Comparison of ENCODE assay signal across 25 cellular contexts in the genomic region with DNA sequence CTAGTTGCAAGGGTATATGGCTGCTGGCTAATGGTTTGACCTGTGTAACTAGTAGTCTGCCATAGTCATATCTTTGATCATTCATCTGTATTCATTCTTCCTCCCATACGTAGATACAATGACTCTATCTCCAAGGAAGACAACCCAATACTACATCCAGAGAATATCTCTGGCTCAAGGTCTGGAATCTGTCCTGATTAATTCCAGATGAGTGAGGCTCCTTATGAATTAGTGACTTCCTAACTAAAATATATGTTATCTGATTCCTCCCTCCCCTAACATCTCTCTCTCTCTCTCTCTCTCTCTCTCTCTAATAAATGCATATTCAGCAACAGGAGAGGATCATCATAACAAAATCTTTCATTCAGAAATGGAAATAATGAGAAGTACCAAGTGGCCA.
"Had no signal": no experiment of that assay in that cellular context is flagged by ENCODE, and none has a peak within 500 bp of the region (broad histone marks: within the 10 kb centered on the region; RNA-seq: fewer than 3 reads in every experiment).

No MANE protein-coding gene starts in this region.

- H3K4me2 ChIP-seq: KMS-11 had no signal

- H3K9ac ChIP-seq: KMS-11 had no signal

- DNase-seq: activated CD4-positive, alpha-beta memory T cell treated with anti-CD3 and anti-CD28 coated beads for 36 hours; activated CD4-positive, alpha-beta T cell treated with anti-CD3 and anti-CD28 coated beads, Interleukin-2, amount 10 ng/mL, durations not matched to agents 7 days and 5 days; activated CD4-positive, CD25-positive, alpha-beta regulatory T cell; activated CD8-positive, alpha-beta memory T cell treated with anti-CD3 and anti-CD28 coated beads for 24 hours; activated effector memory CD4-positive, alpha-beta T cell treated with anti-CD3 and anti-CD28 coated beads, Interleukin-2, amount 50 U/mL, for 16 hours; activated naive CD4-positive, alpha-beta T cell treated with Interleukin-2 at 50 U/mL for 16 hours; activated naive CD8-positive, alpha-beta T cell treated with anti-CD3 and anti-CD28 coated beads, Interleukin-2, amount 50 U/mL, for 24 hours; activated T-cell treated with anti-CD3 and anti-CD28 coated beads, Interleukin-2, amount 50 U/mL, for 4 hours; amygdala; MV-4-11; NCI-H1092 treated with DMSO at 0.1 percent for 48 hours; NCI-H1417 treated with DMSO at 0.1 percent for 48 hours; NCI-H1694; NCI-H2029; NCI-H345; NCI-H510A; SHP77; T-cell; T-helper 2 cell; T1000 had no signal

- H3K4me1 ChIP-seq: SJSA1 had no signal

- H3K9me3 Mint-ChIP-seq: activated CD4-positive, alpha-beta T cell treated with anti-CD3 and anti-CD28 coated beads, Interleukin-2, amount 10 ng/mL, durations not matched to agents 7 days and 5 days; activated naive CD8-positive, alpha-beta T cell treated with anti-CD3 and anti-CD28 coated beads, Interleukin-2, amount 50 U/mL, for 24 hours had no signal

- ATAC-seq: activated naive CD4-positive, alpha-beta T cell treated with anti-CD3 and anti-CD28 coated beads, Interleukin-2, amount 50 U/mL, for 72 hours; activated naive CD8-positive, alpha-beta T cell treated with anti-CD3 and anti-CD28 coated beads, Interleukin-2, amount 50 U/mL, for 24 hours; activated T-cell treated with anti-CD3 and anti-CD28 coated beads, Interleukin-2, amount 50 U/mL, for 4 hours; T-cell had no signal

- H3K36me3 Mint-ChIP-seq: activated CD4-positive, alpha-beta memory T cell treated with anti-CD3 and anti-CD28 coated beads for 36 hours; activated naive CD4-positive, alpha-beta T cell treated with anti-CD3 and anti-CD28 coated beads, Interleukin-2, amount 50 U/mL, for 72 hours; T-cell had no signal

- H3K9me3 ChIP-seq: SJSA1 had no signal

- H3K4me3 Mint-ChIP-seq: activated CD4-positive, alpha-beta memory T cell treated with anti-CD3 and anti-CD28 coated beads for 36 hours; activated CD4-positive, alpha-beta T cell treated with anti-CD3 and anti-CD28 coated beads, Interleukin-2, amount 10 ng/mL, durations not matched to agents 7 days and 5 days; activated naive CD8-positive, alpha-beta T cell treated with anti-CD3 and anti-CD28 coated beads, Interleukin-2, amount 50 U/mL, for 24 hours; activated T-cell treated with anti-CD3 and anti-CD28 coated beads, Interleukin-2, amount 50 U/mL, for 4 hours; brain; T-cell had no signal

- H3K27me3 Mint-ChIP-seq: activated CD4-positive, alpha-beta memory T cell treated with anti-CD3 and anti-CD28 coated beads for 36 hours; activated CD4-positive, alpha-beta T cell treated with anti-CD3 and anti-CD28 coated beads, Interleukin-2, amount 10 ng/mL, durations not matched to agents 7 days and 5 days; activated naive CD8-positive, alpha-beta T cell treated with anti-CD3 and anti-CD28 coated beads, Interleukin-2, amount 50 U/mL, for 24 hours; brain; T-cell had no signal

- H3K27ac Mint-ChIP-seq: activated CD4-positive, alpha-beta memory T cell treated with anti-CD3 and anti-CD28 coated beads for 36 hours; activated CD4-positive, alpha-beta T cell treated with anti-CD3 and anti-CD28 coated beads, Interleukin-2, amount 10 ng/mL, durations not matched to agents 7 days and 5 days; activated naive CD4-positive, alpha-beta T cell treated with anti-CD3 and anti-CD28 coated beads, Interleukin-2, amount 50 U/mL, for 72 hours; activated naive CD8-positive, alpha-beta T cell treated with anti-CD3 and anti-CD28 coated beads, Interleukin-2, amount 50 U/mL, for 24 hours; brain; T-cell had no signal

- H3K27ac ChIP-seq: cardiac muscle cell, KMS-11, SJSA1 had no signal

- H3K27me3 ChIP-seq: cardiac muscle cell, SJSA1 had no signal

- H3K4me1 Mint-ChIP-seq: activated CD4-positive, alpha-beta T cell treated with anti-CD3 and anti-CD28 coated beads, Interleukin-2, amount 10 ng/mL, durations not matched to agents 7 days and 5 days; activated naive CD8-positive, alpha-beta T cell treated with anti-CD3 and anti-CD28 coated beads, Interleukin-2, amount 50 U/mL, for 24 hours; brain; T-cell had no signal

- H3K4me3 ChIP-seq: cardiac muscle cell, SJSA1 had no signal

- H3K36me3 ChIP-seq: cardiac muscle cell, SJSA1 had no signal
